In genomic region chr1:226100436-226101347, GRCh38 we compare ENCODE assay signal across 8 cellular contexts. TPM values are rescaled to one million over a fixed set of nuclear protein-coding genes. Genes with fewer than 3 reads are reported as not detected.
DNase-seq lines count a peak whose midpoint lies in the region; ATAC-seq and TF ChIP-seq lines count a peak whose summit lies in the region.

No MANE protein-coding gene starts in this region.

- CTCF ChIA-PET in CD8-positive, alpha-beta T cell (lab: Charles Lee): interaction anchor here (1.0 to 3.3 kb wide), 4 partner anchors 25 to 97 kb away, joined by 3 to 11 read pairs (median 11); no protein-coding TSS in a partner anchor
- CTCF ChIA-PET in HEK293T (lab: Yijun Ruan, JAX): interaction anchor here (1.5 to 2.7 kb wide), 2 partner anchors 25 to 36 kb away, joined by 3 to 13 read pairs; no protein-coding TSS in a partner anchor
- CTCF ChIA-PET in activated CD4-positive, alpha-beta memory T cell treated with anti-CD3 and anti-CD28 coated beads for 36 hours (lab: Charles Lee): interaction anchor here (0.9 to 2.6 kb wide), 3 partner anchors 17 to 36 kb away, joined by 3 to 12 read pairs (median 4); no protein-coding TSS in a partner anchor

- H3K4me3 Mint-ChIP-seq in CD8-positive, alpha-beta T cell: peak overlapping the region; percentile 87
- H3K4me3 Mint-ChIP-seq in activated CD4-positive, alpha-beta memory T cell treated with anti-CD3 and anti-CD28 coated beads for 36 hours: peak overlapping the region; percentile 76
- H3K4me3 Mint-ChIP-seq in naive B cell: peak overlapping the region; percentile 82 to 95 (median 92)

- no peaks in the 10 kb centered on the region for H3K27me3 Mint-ChIP-seq in CD8-positive, alpha-beta T cell (ENCODE audit: low read depth)
- H3K27me3 Mint-ChIP-seq in activated CD4-positive, alpha-beta memory T cell treated with anti-CD3 and anti-CD28 coated beads for 36 hours: peaks cover 3% of the 10 kb centered on the region
- H3K27me3 Mint-ChIP-seq in naive B cell: no peaks in the 10 kb centered on the region

- intact Hi-C loops in CD8-positive, alpha-beta T cell (cut with DNase I, micrococcal nuclease): loop anchor here in 1 of 2 experiments (2.0 kb wide), 1 partner anchor 18 kb away; no protein-coding TSS in a partner anchor
- intact Hi-C loops in activated CD4-positive, alpha-beta memory T cell treated with anti-CD3 and anti-CD28 coated beads for 36 hours (cut with micrococcal nuclease): loop anchor here (2.0 kb wide), 2 partner anchors 18 to 36 kb away; no protein-coding TSS in a partner anchor

- WGBS in urinary bladder: 12% methylated on average over 32 of the region's 32 CpGs

- no peaks in the 10 kb centered on the region for H3K36me3 Mint-ChIP-seq in CD8-positive, alpha-beta T cell
- H3K36me3 Mint-ChIP-seq in activated CD4-positive, alpha-beta memory T cell treated with anti-CD3 and anti-CD28 coated beads for 36 hours: no peaks in the 10 kb centered on the region
- no peaks in the 10 kb centered on the region for H3K36me3 Mint-ChIP-seq in naive B cell

- peaks cover 4% of the 10 kb centered on the region for H3K4me1 ChIP-seq in CD8-positive, alpha-beta T cell (ENCODE audit: insufficient read depth, low read length)
- H3K4me1 ChIP-seq in urinary bladder (ENCODE audit: insufficient read depth): no peaks in the 10 kb centered on the region

- H3K9me3 ChIP-seq in CD8-positive, alpha-beta T cell (ENCODE audit: low read length): no peaks in the 10 kb centered on the region

- TF ChIP-seq CTCF in CD8-positive, alpha-beta T cell (IDR thresholded peaks at IDR 0.05): no peak
- no peak for TF ChIP-seq CTCF in epithelial cell of proximal tubule (conservative IDR thresholded peaks at IDR 0.05; ENCODE audit: low read depth, low read length)

- H3K4me3 ChIP-seq in CD8-positive, alpha-beta T cell (ENCODE audit: low read depth, low read length): peak overlapping the region; percentile 50
- H3K4me3 ChIP-seq in epithelial cell of proximal tubule (ENCODE audit: low read depth, low read length) (peak overlapping the region; percentile 48), urinary bladder (ENCODE audit: low read depth, low read length) (peak overlapping the region; percentile 24)

- ATAC-seq in CD8-positive, alpha-beta T cell: peak; percentile 72
- ATAC-seq in naive B cell (ENCODE audit: low read depth in 2 of 2): peak; percentile 75 to 78
- ATAC-seq in HG03378 (IDR thresholded peaks at IDR 0.05; ENCODE audit: unreplicated experiment): no peak

- H3K36me3 ChIP-seq in CD8-positive, alpha-beta T cell (ENCODE audit: insufficient read depth, low read length): no peaks in the 10 kb centered on the region
- no peaks in the 10 kb centered on the region for H3K36me3 ChIP-seq in urinary bladder (ENCODE audit: insufficient read depth)

- DNase-seq in CD8-positive, alpha-beta T cell: peak in 5 of 7 experiments; percentile 29 to 62 (median 46)
- DNase-seq in HEK293T (ENCODE audit: extremely low spot score) (peak; percentile 83), epithelial cell of proximal tubule (ENCODE audit: low read depth) (no peak), naive B cell (no peak), globus pallidus (ENCODE audit: low spot score) (no peak)
- DNase-seq in activated CD4-positive, alpha-beta memory T cell treated with anti-CD3 and anti-CD28 coated beads for 36 hours: peak; percentile 52

- no peaks in the 10 kb centered on the region for H3K27me3 ChIP-seq in CD8-positive, alpha-beta T cell (ENCODE audit: insufficient read depth, low read length)

- H3K27ac Mint-ChIP-seq in CD8-positive, alpha-beta T cell: peak overlapping the region; percentile 77
- no peak overlapping the region for H3K27ac Mint-ChIP-seq in activated CD4-positive, alpha-beta memory T cell treated with anti-CD3 and anti-CD28 coated beads for 36 hours
- peak overlapping the region in 5 of 6 donors; percentile 38 to 89 (median 81) for H3K27ac Mint-ChIP-seq in naive B cell

- no peak overlapping the region for H3K27ac ChIP-seq in CD8-positive, alpha-beta T cell (ENCODE audit: low read depth, low read length)
- H3K27ac ChIP-seq in urinary bladder (ENCODE audit: low read depth): no peak overlapping the region

- peaks cover 15% of the 10 kb centered on the region for H3K4me1 Mint-ChIP-seq in CD8-positive, alpha-beta T cell (ENCODE audit: low read depth)
- peaks cover 17% of the 10 kb centered on the region for H3K4me1 Mint-ChIP-seq in activated CD4-positive, alpha-beta memory T cell treated with anti-CD3 and anti-CD28 coated beads for 36 hours (ENCODE audit: low read depth)
- H3K4me1 Mint-ChIP-seq in naive B cell: peaks cover 9 to 15% (median 15%) of the 10 kb centered on the region in 3 donors

- no peaks in the 10 kb centered on the region for H3K9me3 Mint-ChIP-seq in CD8-positive, alpha-beta T cell
- H3K9me3 Mint-ChIP-seq in activated CD4-positive, alpha-beta memory T cell treated with anti-CD3 and anti-CD28 coated beads for 36 hours: no peaks in the 10 kb centered on the region
- no peaks in the 10 kb centered on the region for H3K9me3 Mint-ChIP-seq in naive B cell

- POLR2A ChIA-PET in CD8-positive, alpha-beta T cell (lab: Charles Lee): interaction anchor here (1.2 to 1.5 kb wide), 2 partner anchors 17 to 38 kb away, joined by 3 to 4 read pairs; partner anchors contain the start of gene H3-3A
- POLR2A ChIA-PET in HEK293T (lab: Yijun Ruan, JAX): interaction anchor here (1.3 to 2.3 kb wide), 2 partner anchors 9 to 17 kb away, joined by 6 to 12 read pairs; no protein-coding TSS in a partner anchor
- POLR2A ChIA-PET in activated CD4-positive, alpha-beta memory T cell treated with anti-CD3 and anti-CD28 coated beads for 36 hours (lab: Charles Lee): interaction anchor here (0.8 to 1.0 kb wide), 2 partner anchors 10 to 18 kb away, joined by 3 to 4 read pairs; no protein-coding TSS in a partner anchor

TF ChIP-seq in HEK293T, 16 proteins besides CTCF, POLR2A, EP300 and RAD21:
- TF ChIP-seq LEF1 (IDR thresholded peaks at IDR 0.05; ENCODE audit: borderline replicate concordance): no peak
- TF ChIP-seq PKNOX1 (IDR thresholded peaks at IDR 0.05): no peak; the same call in 1 of the 2 replicates
- TF ChIP-seq FOXK2 (IDR thresholded peaks at IDR 0.05): no peak
- no peak for TF ChIP-seq FOXM1 (IDR thresholded peaks at IDR 0.05; ENCODE audit: borderline replicate concordance)
- no peak for TF ChIP-seq HDGF (IDR thresholded peaks at IDR 0.05; ENCODE audit: borderline replicate concordance)
- no peak for TF ChIP-seq NFRKB (IDR thresholded peaks at IDR 0.05)
- TF ChIP-seq TARDBP (IDR thresholded peaks at IDR 0.05): peak; percentile 45; the same call in 1 of the 2 replicates
- no peak for TF ChIP-seq FOXA1 (IDR thresholded peaks at IDR 0.05)
- no peak for TF ChIP-seq SP1 (IDR thresholded peaks at IDR 0.05)
- TF ChIP-seq SUZ12 (IDR thresholded peaks at IDR 0.05): no peak
- peak; percentile 77 for TF ChIP-seq ZNF384 (IDR thresholded peaks at IDR 0.05)
- no peak for TF ChIP-seq BHLHE40 (IDR thresholded peaks at IDR 0.05; ENCODE audit: borderline replicate concordance)
- no peak for TF ChIP-seq CTBP1 (IDR thresholded peaks at IDR 0.05; ENCODE audit: borderline replicate concordance)
- TF ChIP-seq L3MBTL2 (conservative IDR thresholded peaks at IDR 0.05): peak; percentile 61
- no peak for TF ChIP-seq ELF4 (IDR thresholded peaks at IDR 0.05)
- TF ChIP-seq ARNT (IDR thresholded peaks at IDR 0.05): no peak

RNA-seq across cellular contexts. Expression of gene H3-3A, which starts 38.2 kb away (rescaled TPM):
- 100 to 1,000 TPM; 439 to 447 TPM for total RNA-seq in CD8-positive, alpha-beta T cell
- total RNA-seq in activated CD4-positive, alpha-beta memory T cell treated with anti-CD3 and anti-CD28 coated beads for 36 hours: 100 to 1,000 TPM; 317 to 320 TPM
- 464 and 548 TPM in 2 replicates for total RNA-seq in epithelial cell of proximal tubule
- polyA plus RNA-seq in naive B cell (ENCODE audit: low read depth in 6 of 6): 1,000 to 10,000 TPM; 1,065 to 1,461 (median 1,242) TPM
- 430 TPM for total RNA-seq in urinary bladder
- 519 TPM for polyA plus RNA-seq in urinary bladder

Comparison
In these comparisons a context has a peak if more than half of its experiments do, and no peak if none do; other contexts are left out.
1. DNase-seq: peak in CD8-positive, alpha-beta T cell (5 of 7), HEK293T (single experiment) and activated CD4-positive, alpha-beta memory T cell treated with anti-CD3 and anti-CD28 coated beads for 36 hours (single experiment); none in epithelial cell of proximal tubule (single experiment), naive B cell (single experiment) and globus pallidus (single experiment).
2. Peak in every context shown above with its lines, with median percentiles within 50 percentile points of each other: H3K4me3 ChIP-seq and H3K4me3 Mint-ChIP-seq.